ENCODE assay signal across 2 cellular contexts in genomic region chr14:50676814-50677516, GRCh38.
TF ChIP-seq lines count a peak whose summit lies in the region.

No MANE protein-coding gene starts in this region.

TF ChIP-seq in HepG2, 621 proteins besides CTCF, POLR2A, EP300 and RAD21:
- 0 out of 2 replicates have a peak, but pooled peaks have one; percentile 21 for TF ChIP-seq CBX2 (IDR thresholded peaks at IDR 0.05; ENCODE audit: low read depth, low read length)
- no peak for TF ChIP-seq CBX2 (CRISPR knock-in tag; IDR thresholded peaks at IDR 0.05; ENCODE audit: low read depth)
- no peak for TF ChIP-seq ZFP36 (IDR thresholded peaks at IDR 0.05; ENCODE audit: borderline replicate concordance, low read depth, low read length, partially characterized antibody)
TF ChIP-seq in HepG2: peak in this region for 1.

TF ChIP-seq in endothelial cell of umbilical vein, 7 proteins besides CTCF, POLR2A, EP300 and RAD21:
- TF ChIP-seq GATA2 (IDR thresholded peaks at IDR 0.05; ENCODE audit: insufficient read depth, insufficient read length, low read depth, low read length) = no peak
- no peak for TF ChIP-seq POLR2AphosphoS5 (IDR thresholded peaks at IDR 0.05; ENCODE audit: insufficient read depth, low read depth, low read length)
- TF ChIP-seq JUN (IDR thresholded peaks at IDR 0.05; ENCODE audit: borderline replicate concordance, insufficient read depth, insufficient read length, low read depth) = no peak
- no peak for TF ChIP-seq MYC (IDR thresholded peaks at IDR 0.05; ENCODE audit: low read depth, low read length)
- TF ChIP-seq FOS (IDR thresholded peaks at IDR 0.05; ENCODE audit: borderline replicate concordance, insufficient read depth, low read length) = no peak
- no peak for TF ChIP-seq MAX (IDR thresholded peaks at IDR 0.05; ENCODE audit: insufficient read depth, insufficient read length)
